In the genomic region with DNA sequence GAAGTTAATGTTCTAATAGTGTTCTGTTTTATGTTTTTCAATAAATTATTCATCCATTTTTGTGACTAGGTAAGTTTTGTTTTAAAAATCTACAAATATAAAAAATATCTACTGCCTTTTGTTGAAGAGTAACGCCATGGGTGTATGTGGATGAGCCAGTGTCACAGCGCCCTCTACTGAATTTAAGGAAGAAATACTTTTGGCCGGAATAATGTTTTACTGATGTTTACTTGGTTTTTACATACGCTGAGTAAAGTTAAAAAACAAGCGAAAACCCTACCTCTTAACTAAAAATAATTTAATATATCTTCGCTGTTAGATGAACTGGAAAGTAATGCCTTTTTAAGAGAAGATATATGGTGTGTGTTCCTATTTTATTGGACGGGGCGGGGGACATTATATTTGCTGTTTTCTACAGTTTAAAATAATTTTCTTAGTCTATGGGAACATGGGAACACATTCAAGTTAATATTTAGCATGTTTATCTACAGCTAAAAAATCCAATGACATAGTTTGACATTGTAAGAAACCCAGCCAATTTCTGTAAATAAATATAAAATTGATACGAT, we compare ENCODE assay signal across 8 cellular contexts.
DNase-seq lines count a peak whose midpoint lies in the region; ATAC-seq and TF ChIP-seq lines count a peak whose summit lies in the region.

No MANE protein-coding gene starts in this region.

- H3K9me3 Mint-ChIP-seq in activated CD4-positive, alpha-beta T cell treated with anti-CD3 and anti-CD28 coated beads, Interleukin-2, amount 10 ng/mL, durations not matched to agents 24 days and 14 days = no peaks in the 10 kb centered on the region
- H3K9me3 Mint-ChIP-seq in glutamatergic neuron (ENCODE audit: unreplicated experiment) = no peaks in the 10 kb centered on the region

- DNase-seq in AG08395 (ENCODE audit: low spot score) = peak; percentile 68
- peak; percentile 50 for DNase-seq in GM10266 (ENCODE audit: extremely low spot score)
- DNase-seq in NCI-H146 treated with DMSO at 0.1 percent for 48 hours (lab: John Stamatoyannopoulos, UW; ENCODE audit: unreplicated experiment) = peak; percentile 43
- DNase-seq in activated CD4-positive, alpha-beta T cell treated with anti-CD3 and anti-CD28 coated beads, Interleukin-2, amount 10 ng/mL, durations not matched to agents 24 days and 14 days = peak; percentile 65
- DNase-seq in glutamatergic neuron = no peak
- no peak for DNase-seq in sciatic nerve (ENCODE audit: low spot score)
- DNase-seq in stimulated activated CD4-positive, alpha-beta T cell treated with anti-CD3 and anti-CD28 coated beads, Interleukin-2, amount 100 ng/mL, for 48 hours = no peak

- H3K27me3 Mint-ChIP-seq in activated CD4-positive, alpha-beta T cell treated with anti-CD3 and anti-CD28 coated beads, Interleukin-2, amount 10 ng/mL, durations not matched to agents 24 days and 14 days = peaks cover 7% of the 10 kb centered on the region
- H3K27me3 Mint-ChIP-seq in glutamatergic neuron (ENCODE audit: unreplicated experiment) = peaks cover 5% of the 10 kb centered on the region

- no peak overlapping the region for H3K27ac Mint-ChIP-seq in activated CD4-positive, alpha-beta T cell treated with anti-CD3 and anti-CD28 coated beads, Interleukin-2, amount 10 ng/mL, durations not matched to agents 24 days and 14 days
- no peak overlapping the region for H3K27ac Mint-ChIP-seq in glutamatergic neuron (ENCODE audit: unreplicated experiment)

- H3K4me3 Mint-ChIP-seq in activated CD4-positive, alpha-beta T cell treated with anti-CD3 and anti-CD28 coated beads, Interleukin-2, amount 10 ng/mL, durations not matched to agents 24 days and 14 days = no peak overlapping the region
- no peak overlapping the region for H3K4me3 Mint-ChIP-seq in glutamatergic neuron (ENCODE audit: unreplicated experiment)

- H3K4me1 Mint-ChIP-seq in activated CD4-positive, alpha-beta T cell treated with anti-CD3 and anti-CD28 coated beads, Interleukin-2, amount 10 ng/mL, durations not matched to agents 24 days and 14 days = no peaks in the 10 kb centered on the region
- H3K4me1 Mint-ChIP-seq in glutamatergic neuron (ENCODE audit: low read depth, unreplicated experiment) = peaks cover 19% of the 10 kb centered on the region

- H3K36me3 Mint-ChIP-seq in activated CD4-positive, alpha-beta T cell treated with anti-CD3 and anti-CD28 coated beads, Interleukin-2, amount 10 ng/mL, durations not matched to agents 24 days and 14 days (ENCODE audit: low read depth) = no peaks in the 10 kb centered on the region
- H3K36me3 Mint-ChIP-seq in glutamatergic neuron (ENCODE audit: unreplicated experiment) = no peaks in the 10 kb centered on the region

- ATAC-seq in HG02623 (IDR thresholded peaks at IDR 0.05; ENCODE audit: unreplicated experiment) = peak; percentile 66
- ATAC-seq in sciatic nerve = peak; percentile 63

- TF ChIP-seq CTCF in GM10266 (IDR thresholded peaks at IDR 0.05; ENCODE audit: control insufficient read depth, insufficient read depth, low read depth, missing control alignments) = peak; percentile 67
- peak; percentile 89 for TF ChIP-seq CTCF in glutamatergic neuron (IDR thresholded peaks at IDR 0.05; ENCODE audit: partially characterized antibody, unreplicated experiment)

- intact Hi-C loops in activated CD4-positive, alpha-beta T cell treated with anti-CD3 and anti-CD28 coated beads, Interleukin-2, amount 10 ng/mL, durations not matched to agents 24 days and 14 days (cut with micrococcal nuclease) = loop anchor here (1.0 to 5.0 kb wide), 4 partner anchors 108 to 693 kb away; no protein-coding TSS in a partner anchor
- intact Hi-C loops in sciatic nerve (cut with DNase I) = loop anchor here (5.0 kb wide), 1 partner anchor 333 kb away; no protein-coding TSS in a partner anchor

Comparison
In these comparisons a context has a peak if more than half of its experiments do, and no peak if none do; other contexts are left out.
1. DNase-seq: peak in AG08395 (single experiment), GM10266 (single experiment), NCI-H146 treated with DMSO at 0.1 percent for 48 hours (single experiment) and activated CD4-positive, alpha-beta T cell treated with anti-CD3 and anti-CD28 coated beads, Interleukin-2, amount 10 ng/mL, durations not matched to agents 24 days and 14 days (single experiment); none in glutamatergic neuron (single experiment), sciatic nerve (single experiment) and stimulated activated CD4-positive, alpha-beta T cell treated with anti-CD3 and anti-CD28 coated beads, Interleukin-2, amount 100 ng/mL, for 48 hours (0 of 2).